Comparison of ENCODE assay signal across 1 cellular context in the genomic region with DNA sequence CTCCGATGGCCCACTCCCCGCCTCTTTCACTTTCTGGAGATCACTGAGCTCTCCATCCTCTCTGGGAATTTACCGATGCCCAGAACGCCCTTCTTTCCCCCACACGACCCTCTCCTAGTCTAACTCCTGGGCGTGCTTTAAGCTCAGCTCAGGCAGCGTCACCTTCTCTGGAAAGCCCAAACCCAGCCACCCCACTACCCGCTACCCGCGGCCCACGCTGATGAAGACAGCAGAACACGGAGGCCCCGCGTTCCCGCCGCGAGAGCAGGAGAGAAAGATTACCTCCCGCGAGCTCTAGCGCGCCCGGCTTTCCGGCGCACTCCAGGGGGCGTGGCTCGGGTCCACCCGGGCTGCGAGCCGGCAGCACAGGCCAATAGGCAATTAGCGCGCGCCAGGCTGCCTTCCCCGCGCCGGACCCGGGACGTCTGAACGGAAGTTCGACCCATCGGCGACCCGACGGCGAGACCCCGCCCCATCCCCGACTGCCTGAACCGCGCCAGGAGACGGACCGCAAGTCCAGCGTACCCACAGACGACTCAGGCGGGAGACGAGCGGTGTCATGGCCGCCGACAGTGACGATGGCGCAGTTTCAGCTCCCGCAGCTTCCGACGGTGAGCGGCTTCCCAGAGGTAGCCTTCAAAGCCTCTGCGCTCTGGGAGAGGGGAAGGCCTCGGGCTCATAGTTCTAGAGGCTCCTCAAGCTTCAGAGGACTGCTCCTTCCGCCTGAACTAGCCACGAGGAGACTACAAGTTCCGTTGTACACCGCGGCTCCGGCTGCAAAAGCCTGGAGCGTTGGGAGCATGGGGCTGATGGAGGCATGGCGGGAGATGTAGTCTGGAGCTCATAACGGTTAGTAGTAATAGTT.
TF ChIP-seq lines count a peak whose summit lies in the region.

A gene (minus strand): TSS at position 747 of the 865 bp plus-strand sequence. CDS start 5,935 bp downstream, outside the sequence.
A gene (plus strand): TSS at position 477 of the 865 bp plus-strand sequence. CDS start 83 bp downstream, at position 560.

TF ChIP-seq in GM12878, 131 proteins besides CTCF, POLR2A, EP300 and RAD21 (continued from another document):
- TF ChIP-seq, protein P1, sequence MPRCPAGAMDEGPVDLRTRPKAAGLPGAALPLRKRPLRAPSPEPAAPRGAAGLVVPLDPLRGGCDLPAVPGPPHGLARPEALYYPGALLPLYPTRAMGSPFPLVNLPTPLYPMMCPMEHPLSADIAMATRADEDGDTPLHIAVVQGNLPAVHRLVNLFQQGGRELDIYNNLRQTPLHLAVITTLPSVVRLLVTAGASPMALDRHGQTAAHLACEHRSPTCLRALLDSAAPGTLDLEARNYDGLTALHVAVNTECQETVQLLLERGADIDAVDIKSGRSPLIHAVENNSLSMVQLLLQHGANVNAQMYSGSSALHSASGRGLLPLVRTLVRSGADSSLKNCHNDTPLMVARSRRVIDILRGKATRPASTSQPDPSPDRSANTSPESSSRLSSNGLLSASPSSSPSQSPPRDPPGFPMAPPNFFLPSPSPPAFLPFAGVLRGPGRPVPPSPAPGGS (IDR thresholded peaks at IDR 0.05; ENCODE audit: borderline replicate concordance, insufficient read depth, low read depth, low read length, poor library complexity, severe bottlenecking): no peak
- TF ChIP-seq, protein P2, sequence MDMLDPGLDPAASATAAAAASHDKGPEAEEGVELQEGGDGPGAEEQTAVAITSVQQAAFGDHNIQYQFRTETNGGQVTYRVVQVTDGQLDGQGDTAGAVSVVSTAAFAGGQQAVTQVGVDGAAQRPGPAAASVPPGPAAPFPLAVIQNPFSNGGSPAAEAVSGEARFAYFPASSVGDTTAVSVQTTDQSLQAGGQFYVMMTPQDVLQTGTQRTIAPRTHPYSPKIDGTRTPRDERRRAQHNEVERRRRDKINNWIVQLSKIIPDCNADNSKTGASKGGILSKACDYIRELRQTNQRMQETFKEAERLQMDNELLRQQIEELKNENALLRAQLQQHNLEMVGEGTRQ (IDR thresholded peaks at IDR 0.05; ENCODE audit: borderline replicate concordance, low read depth, low read length): no peak; the same call in 1 of the 2 replicates
- TF ChIP-seq, protein P3, sequence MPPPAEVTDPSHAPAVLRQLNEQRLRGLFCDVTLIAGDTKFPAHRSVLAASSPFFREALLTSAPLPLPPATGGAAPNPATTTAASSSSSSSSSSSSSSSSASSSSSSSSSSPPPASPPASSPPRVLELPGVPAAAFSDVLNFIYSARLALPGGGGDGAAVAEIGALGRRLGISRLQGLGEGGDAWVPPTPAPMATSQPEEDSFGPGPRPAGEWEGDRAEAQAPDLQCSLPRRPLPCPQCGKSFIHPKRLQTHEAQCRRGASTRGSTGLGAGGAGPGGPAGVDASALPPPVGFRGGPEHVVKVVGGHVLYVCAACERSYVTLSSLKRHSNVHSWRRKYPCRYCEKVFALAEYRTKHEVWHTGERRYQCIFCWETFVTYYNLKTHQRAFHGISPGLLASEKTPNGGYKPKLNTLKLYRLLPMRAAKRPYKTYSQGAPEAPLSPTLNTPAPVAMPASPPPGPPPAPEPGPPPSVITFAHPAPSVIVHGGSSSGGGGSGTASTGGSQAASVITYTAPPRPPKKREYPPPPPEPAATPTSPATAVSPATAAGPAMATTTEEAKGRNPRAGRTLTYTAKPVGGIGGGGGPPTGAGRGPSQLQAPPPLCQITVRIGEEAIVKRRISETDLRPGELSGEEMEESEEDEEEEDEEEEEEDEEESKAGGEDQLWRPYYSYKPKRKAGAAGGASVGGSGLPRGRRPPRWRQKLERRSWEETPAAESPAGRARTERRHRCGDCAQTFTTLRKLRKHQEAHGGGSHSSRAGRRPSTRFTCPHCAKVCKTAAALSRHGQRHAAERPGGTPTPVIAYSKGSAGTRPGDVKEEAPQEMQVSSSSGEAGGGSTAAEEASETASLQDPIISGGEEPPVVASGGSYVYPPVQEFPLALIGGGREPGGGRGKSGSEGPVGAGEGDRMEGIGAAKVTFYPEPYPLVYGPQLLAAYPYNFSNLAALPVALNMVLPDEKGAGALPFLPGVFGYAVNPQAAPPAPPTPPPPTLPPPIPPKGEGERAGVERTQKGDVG (CRISPR knock-in tag; IDR thresholded peaks at IDR 0.05): no peak
- TF ChIP-seq NRF1 (conservative IDR thresholded peaks at IDR 0.05; ENCODE audit: low read depth, low read length) (0 out of 2 replicates have a peak, but pooled peaks have one; percentile 10), TCF7 (IDR thresholded peaks at IDR 0.05; ENCODE audit: borderline replicate concordance) (no peak), JUND (IDR thresholded peaks at IDR 0.05; ENCODE audit: low read depth, low read length) (no peak), NR2C1 (IDR thresholded peaks at IDR 0.05) (peak; percentile 71), ZNF207 (IDR thresholded peaks at IDR 0.05; ENCODE audit: borderline replicate concordance) (peak; percentile 48; the same call in 1 of the 2 replicates), HCFC1 (IDR thresholded peaks at IDR 0.05; ENCODE audit: low read length) (peak; percentile 92), MTA2 (IDR thresholded peaks at IDR 0.05; ENCODE audit: low read depth) (no peak), DPF2 (IDR thresholded peaks at IDR 0.05) (peak; percentile 75)
- TF ChIP-seq, protein P4, sequence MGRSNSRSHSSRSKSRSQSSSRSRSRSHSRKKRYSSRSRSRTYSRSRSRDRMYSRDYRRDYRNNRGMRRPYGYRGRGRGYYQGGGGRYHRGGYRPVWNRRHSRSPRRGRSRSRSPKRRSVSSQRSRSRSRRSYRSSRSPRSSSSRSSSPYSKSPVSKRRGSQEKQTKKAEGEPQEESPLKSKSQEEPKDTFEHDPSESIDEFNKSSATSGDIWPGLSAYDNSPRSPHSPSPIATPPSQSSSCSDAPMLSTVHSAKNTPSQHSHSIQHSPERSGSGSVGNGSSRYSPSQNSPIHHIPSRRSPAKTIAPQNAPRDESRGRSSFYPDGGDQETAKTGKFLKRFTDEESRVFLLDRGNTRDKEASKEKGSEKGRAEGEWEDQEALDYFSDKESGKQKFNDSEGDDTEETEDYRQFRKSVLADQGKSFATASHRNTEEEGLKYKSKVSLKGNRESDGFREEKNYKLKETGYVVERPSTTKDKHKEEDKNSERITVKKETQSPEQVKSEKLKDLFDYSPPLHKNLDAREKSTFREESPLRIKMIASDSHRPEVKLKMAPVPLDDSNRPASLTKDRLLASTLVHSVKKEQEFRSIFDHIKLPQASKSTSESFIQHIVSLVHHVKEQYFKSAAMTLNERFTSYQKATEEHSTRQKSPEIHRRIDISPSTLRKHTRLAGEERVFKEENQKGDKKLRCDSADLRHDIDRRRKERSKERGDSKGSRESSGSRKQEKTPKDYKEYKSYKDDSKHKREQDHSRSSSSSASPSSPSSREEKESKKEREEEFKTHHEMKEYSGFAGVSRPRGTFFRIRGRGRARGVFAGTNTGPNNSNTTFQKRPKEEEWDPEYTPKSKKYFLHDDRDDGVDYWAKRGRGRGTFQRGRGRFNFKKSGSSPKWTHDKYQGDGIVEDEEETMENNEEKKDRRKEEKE (IDR thresholded peaks at IDR 0.05): no peak
- TF ChIP-seq, protein P5, sequence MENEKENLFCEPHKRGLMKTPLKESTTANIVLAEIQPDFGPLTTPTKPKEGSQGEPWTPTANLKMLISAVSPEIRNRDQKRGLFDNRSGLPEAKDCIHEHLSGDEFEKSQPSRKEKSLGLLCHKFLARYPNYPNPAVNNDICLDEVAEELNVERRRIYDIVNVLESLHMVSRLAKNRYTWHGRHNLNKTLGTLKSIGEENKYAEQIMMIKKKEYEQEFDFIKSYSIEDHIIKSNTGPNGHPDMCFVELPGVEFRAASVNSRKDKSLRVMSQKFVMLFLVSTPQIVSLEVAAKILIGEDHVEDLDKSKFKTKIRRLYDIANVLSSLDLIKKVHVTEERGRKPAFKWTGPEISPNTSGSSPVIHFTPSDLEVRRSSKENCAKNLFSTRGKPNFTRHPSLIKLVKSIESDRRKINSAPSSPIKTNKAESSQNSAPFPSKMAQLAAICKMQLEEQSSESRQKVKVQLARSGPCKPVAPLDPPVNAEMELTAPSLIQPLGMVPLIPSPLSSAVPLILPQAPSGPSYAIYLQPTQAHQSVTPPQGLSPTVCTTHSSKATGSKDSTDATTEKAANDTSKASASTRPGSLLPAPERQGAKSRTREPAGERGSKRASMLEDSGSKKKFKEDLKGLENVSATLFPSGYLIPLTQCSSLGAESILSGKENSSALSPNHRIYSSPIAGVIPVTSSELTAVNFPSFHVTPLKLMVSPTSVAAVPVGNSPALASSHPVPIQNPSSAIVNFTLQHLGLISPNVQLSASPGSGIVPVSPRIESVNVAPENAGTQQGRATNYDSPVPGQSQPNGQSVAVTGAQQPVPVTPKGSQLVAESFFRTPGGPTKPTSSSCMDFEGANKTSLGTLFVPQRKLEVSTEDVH (IDR thresholded peaks at IDR 0.05; ENCODE audit: low read depth, partially characterized antibody): no peak
- TF ChIP-seq, protein P6, sequence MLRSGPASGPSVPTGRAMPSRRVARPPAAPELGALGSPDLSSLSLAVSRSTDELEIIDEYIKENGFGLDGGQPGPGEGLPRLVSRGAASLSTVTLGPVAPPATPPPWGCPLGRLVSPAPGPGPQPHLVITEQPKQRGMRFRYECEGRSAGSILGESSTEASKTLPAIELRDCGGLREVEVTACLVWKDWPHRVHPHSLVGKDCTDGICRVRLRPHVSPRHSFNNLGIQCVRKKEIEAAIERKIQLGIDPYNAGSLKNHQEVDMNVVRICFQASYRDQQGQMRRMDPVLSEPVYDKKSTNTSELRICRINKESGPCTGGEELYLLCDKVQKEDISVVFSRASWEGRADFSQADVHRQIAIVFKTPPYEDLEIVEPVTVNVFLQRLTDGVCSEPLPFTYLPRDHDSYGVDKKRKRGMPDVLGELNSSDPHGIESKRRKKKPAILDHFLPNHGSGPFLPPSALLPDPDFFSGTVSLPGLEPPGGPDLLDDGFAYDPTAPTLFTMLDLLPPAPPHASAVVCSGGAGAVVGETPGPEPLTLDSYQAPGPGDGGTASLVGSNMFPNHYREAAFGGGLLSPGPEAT (IDR thresholded peaks at IDR 0.05; ENCODE audit: low read depth): peak; percentile 56
TF ChIP-seq in GM12878: peak in this region for 60.
